16 cellular contexts compared by ENCODE assay signal in genomic region chr10:77909021-77909754, GRCh38. TPM values are rescaled to one million over a fixed set of nuclear protein-coding genes. Genes with fewer than 3 reads are reported as not detected.
DNase-seq lines count a peak whose midpoint lies in the region; ATAC-seq and TF ChIP-seq lines count a peak whose summit lies in the region.
"Had no signal": no experiment of that assay in that cellular context is flagged by ENCODE, and none has a peak within 500 bp of the region (broad histone marks: within the 10 kb centered on the region; RNA-seq: fewer than 3 reads in every experiment).

No MANE protein-coding gene starts in this region.

- POLR2A ChIA-PET in MCF 10A (lab: Yijun Ruan, JAX), result interaction anchor here (1.0 to 4.3 kb wide), 7 partner anchors 10 to 77 kb away, joined by 3 to 23 read pairs (median 4); no protein-coding TSS in a partner anchor

- H3K27ac ChIP-seq in mammary epithelial cell (ENCODE audit: insufficient read depth, low read depth, low read length) (no peak overlapping the region), vagina (peak overlapping the region; percentile 10)

- TF ChIP-seq POLR2A in vagina (IDR thresholded peaks at IDR 0.05), result no peak

- H3K36me3 Mint-ChIP-seq in MCF 10A (ENCODE audit: insufficient read depth, unreplicated experiment) (peaks cover 46% of the 10 kb centered on the region), nephron (ENCODE audit: low read depth) (peaks cover 16% of the 10 kb centered on the region)

- peaks cover 12% of the 10 kb centered on the region for H3K4me1 ChIP-seq in mammary epithelial cell (ENCODE audit: insufficient read depth, low read length)
- no peaks in the 10 kb centered on the region for H3K4me1 ChIP-seq in endocrine pancreas (ENCODE audit: control insufficient read depth, insufficient read depth, low read length)
- H3K4me1 ChIP-seq in vagina, result peaks cover 76% of the 10 kb centered on the region

- no peak overlapping the region for H3K4me3 ChIP-seq in mammary epithelial cell (replicated peaks in 1 of 3; ENCODE audit: insufficient read depth in 1 of 3, low read depth in 2 of 3, low read length in 3 of 3)
- H3K4me3 ChIP-seq in endocrine pancreas (ENCODE audit: control insufficient read depth, insufficient read depth, low read length), result no peak overlapping the region
- H3K4me3 ChIP-seq in vagina, result no peak overlapping the region

- H3K9ac ChIP-seq in mammary epithelial cell (ENCODE audit: insufficient read depth, low read length) (no peak overlapping the region), endocrine pancreas (ENCODE audit: control insufficient read depth, insufficient read depth, low read length) (peak overlapping the region; percentile 19)

- H3K27ac Mint-ChIP-seq in MCF 10A (ENCODE audit: low read depth, unreplicated experiment) (peak overlapping the region; percentile 76), nephron (peak overlapping the region in 2 of 3 experiments; percentile 27 to 44)
- H3K27ac Mint-ChIP-seq: activated naive CD4-positive, alpha-beta T cell treated with anti-CD3 and anti-CD28 coated beads for 36 hours; T-helper 17 cell had no signal

- no peak overlapping the region for H3K4me2 ChIP-seq in mammary epithelial cell (ENCODE audit: insufficient read depth, low read depth, low read length)

- dilution Hi-C loops in mammary epithelial cell (cut with HindIII; ENCODE audit: low sequenced_read_pairs), result loop anchor here (10.0 kb wide), 1 partner anchor 76 kb away; no protein-coding TSS in a partner anchor

- H3K4me3 Mint-ChIP-seq in MCF 10A (ENCODE audit: unreplicated experiment), result peak overlapping the region; percentile 39
- no peak overlapping the region for H3K4me3 Mint-ChIP-seq in nephron
- H3K4me3 Mint-ChIP-seq: activated naive CD4-positive, alpha-beta T cell treated with anti-CD3 and anti-CD28 coated beads for 36 hours; T-helper 17 cell had no signal

- DNase-seq in MCF 10A (ENCODE audit: unreplicated experiment), result no peak
- DNase-seq in mammary epithelial cell, result no peak
- no peak for DNase-seq in vagina (ENCODE audit: extremely low spot score in 2 of 2)
- DNase-seq in NCI-H774 (lab: John Stamatoyannopoulos, UW), result no peak
- no peak for DNase-seq in GM19238 (ENCODE audit: insufficient read length, low spot score)
- DNase-seq: activated CD4-positive, alpha-beta T cell treated with anti-CD3 and anti-CD28 coated beads for 4 hours; activated naive CD4-positive, alpha-beta T cell treated with anti-CD3 and anti-CD28 coated beads for 36 hours; effector memory CD4-positive, alpha-beta T cell; NCI-H2029 treated with DMSO at 0.1 percent for 48 hours; occipital lobe; Right ventricle myocardium superior; stimulated activated naive CD8-positive, alpha-beta T cell treated with anti-CD3 and anti-CD28 coated beads, Interleukin-15, Interleukin-2, amounts not matched to agents 100 U/mL and 50 U/mL, for 24 hours; T-helper 17 cell had no signal

- CTCF ChIA-PET in MCF 10A (lab: Yijun Ruan, JAX) (interaction anchor here (0.9 to 1.3 kb wide), 3 partner anchors 11 to 66 kb away, joined by 3 to 5 read pairs (median 4); no protein-coding TSS in a partner anchor), mammary epithelial cell (lab: Charles Lee; ENCODE audit: low non-redundant PET) (no interaction called here)

- no peak overlapping the region for H2AFZ ChIP-seq in mammary epithelial cell (ENCODE audit: low read depth, low read length)

- intact Hi-C loops in MCF 10A (cut with micrococcal nuclease) (no loop called here), mammary epithelial cell (cut with micrococcal nuclease) (no loop called here), vagina (cut with DNase I) (no loop called here)

- peaks cover 96% of the 10 kb centered on the region for H3K79me2 ChIP-seq in mammary epithelial cell (ENCODE audit: insufficient read depth, low read length)

- H3K27me3 Mint-ChIP-seq in MCF 10A (ENCODE audit: insufficient read depth, unreplicated experiment) (no peaks in the 10 kb centered on the region), nephron (ENCODE audit: low read depth) (no peaks in the 10 kb centered on the region)

- H3K9me3 ChIP-seq in mammary epithelial cell (replicated peaks; ENCODE audit: insufficient read depth, low read length), result no peaks in the 10 kb centered on the region
- no peaks in the 10 kb centered on the region for H3K9me3 ChIP-seq in endocrine pancreas (ENCODE audit: control insufficient read depth, low read length)
- H3K9me3 ChIP-seq in vagina, result no peaks in the 10 kb centered on the region

- no peaks in the 10 kb centered on the region for H3K9me3 Mint-ChIP-seq in MCF 10A (ENCODE audit: unreplicated experiment)
- no peaks in the 10 kb centered on the region for H3K9me3 Mint-ChIP-seq in nephron
- H3K9me3 Mint-ChIP-seq: activated naive CD4-positive, alpha-beta T cell treated with anti-CD3 and anti-CD28 coated beads for 36 hours had no signal

- TF ChIP-seq CTCF in MCF 10A (IDR thresholded peaks at IDR 0.05; ENCODE audit: unreplicated experiment), result no peak
- no peak for TF ChIP-seq CTCF in mammary epithelial cell (conservative IDR thresholded peaks at IDR 0.05 in 1 of 2, IDR thresholded peaks at IDR 0.05 in 1 of 2; ENCODE audit: extremely low read depth in 1 of 2, insufficient read depth in 1 of 2, low read depth in 1 of 2, low read length in 2 of 2)
- TF ChIP-seq CTCF in nephron (IDR thresholded peaks at IDR 0.05; ENCODE audit: unreplicated experiment in 3 of 3), result no peak
- no peak for TF ChIP-seq CTCF in vagina (IDR thresholded peaks at IDR 0.05)

- H3K36me3 ChIP-seq in mammary epithelial cell (ENCODE audit: insufficient read depth, low read length) (no peaks in the 10 kb centered on the region), endocrine pancreas (ENCODE audit: control insufficient read depth, insufficient read depth, low read length) (no peaks in the 10 kb centered on the region), vagina (no peaks in the 10 kb centered on the region)

- H4K20me1 ChIP-seq in mammary epithelial cell (ENCODE audit: insufficient read depth, low read length), result peaks cover 2% of the 10 kb centered on the region

- H3K4me1 Mint-ChIP-seq in MCF 10A (ENCODE audit: insufficient read depth, unreplicated experiment) (peaks cover 58% of the 10 kb centered on the region), nephron (peaks cover 5% of the 10 kb centered on the region)

- WGBS in mammary epithelial cell (ENCODE audit: low coverage, missing lambda C conversion rate), result 84% methylated on average over 10 of the region's 10 CpGs

- ATAC-seq in GM19455 (IDR thresholded peaks at IDR 0.05; ENCODE audit: unreplicated experiment), result no peak
- ATAC-seq: stimulated activated naive CD8-positive, alpha-beta T cell treated with anti-CD3 and anti-CD28 coated beads, Interleukin-15, Interleukin-2, amounts not matched to agents 100 U/mL and 50 U/mL, for 24 hours; T-helper 17 cell had no signal

- BruUV-seq in MCF 10A (replicated peaks; lab: Mats Ljungman, UMichigan) (no TSS peak), mammary epithelial cell (replicated peaks; lab: Mats Ljungman, UMichigan) (no TSS peak)

- H3K27me3 ChIP-seq in mammary epithelial cell (ENCODE audit: insufficient read depth, low read length) (no peaks in the 10 kb centered on the region), endocrine pancreas (ENCODE audit: control insufficient read depth, insufficient read depth, low read length) (no peaks in the 10 kb centered on the region), vagina (no peaks in the 10 kb centered on the region)

- in situ Hi-C loops in mammary epithelial cell (cut with MboI; ENCODE audit: low sequenced_read_pairs in 2 of 2), result no loop called here

RNA-seq across cellular contexts. Expression of gene DLG5, which starts 17.4 kb away (rescaled TPM):
- total RNA-seq in MCF 10A (2022) (126 and 127 TPM in 2 replicates), mammary epithelial cell (10 to 100 TPM; 40.8 to 76.5 TPM), vagina (57.5 TPM)
- polyA plus RNA-seq in mammary epithelial cell, result 31.5 TPM
- 142 TPM for polyA minus RNA-seq in mammary epithelial cell
